ENCODE assay signal across 11 cellular contexts in the genomic region with DNA sequence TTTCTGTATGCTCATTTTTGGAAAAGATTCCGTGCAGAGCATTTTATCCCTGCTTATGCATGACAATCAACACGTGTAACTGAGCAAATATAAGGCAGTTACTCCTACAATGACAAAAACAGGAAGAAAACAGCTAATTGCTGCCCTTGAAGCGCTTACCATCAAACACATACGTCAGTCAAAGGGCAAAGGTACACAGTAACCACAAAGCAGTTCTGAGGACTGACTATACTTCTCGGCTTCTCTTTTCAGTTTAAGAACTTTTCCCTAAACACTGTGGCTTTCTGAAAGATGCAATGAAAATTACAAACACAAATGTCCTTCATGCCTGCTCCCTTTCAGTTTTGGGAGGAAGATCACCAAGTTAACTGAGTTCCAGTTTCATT.
DNase-seq lines count a peak whose midpoint lies in the region; ATAC-seq and TF ChIP-seq lines count a peak whose summit lies in the region.
"Had no signal": no experiment of that assay in that cellular context is flagged by ENCODE, and none has a peak within 500 bp of the region (broad histone marks: within the 10 kb centered on the region; RNA-seq: fewer than 3 reads in every experiment).

No MANE protein-coding gene starts in this region.

- no peaks in the 10 kb centered on the region for H3K27me3 ChIP-seq in CD4-positive, alpha-beta T cell (ENCODE audit: control insufficient read depth, insufficient read depth, low read length)
- no peaks in the 10 kb centered on the region for H3K27me3 ChIP-seq in uterus
- H3K27me3 ChIP-seq: BLaER1 treated with 17β-estradiol and CSF1 and Interleukin-3, amounts not matched to agents 10 nM and 100 nM had no signal

- peaks cover 100% of the 10 kb centered on the region for H3K36me3 Mint-ChIP-seq in CD4-positive, alpha-beta T cell (ENCODE audit: low read depth)
- H3K36me3 Mint-ChIP-seq in HFFc6 (ENCODE audit: low read depth) (peaks cover 32% of the 10 kb centered on the region), brain (peaks cover 36% of the 10 kb centered on the region), nephron progenitor cell (ENCODE audit: low read depth) (peaks cover 82% of the 10 kb centered on the region)

- H3K4me3 Mint-ChIP-seq in CD4-positive, alpha-beta T cell = peak overlapping the region; percentile 26
- no peak overlapping the region for H3K4me3 Mint-ChIP-seq in HFFc6
- H3K4me3 Mint-ChIP-seq in brain = no peak overlapping the region
- H3K4me3 Mint-ChIP-seq in nephron progenitor cell = no peak overlapping the region

- peak overlapping the region; percentile 24 for H3K27ac ChIP-seq in CD4-positive, alpha-beta T cell (ENCODE audit: low read depth, low read length)
- H3K27ac ChIP-seq in uterus = peak overlapping the region in 1 of 2 donors; percentile 99

- CTCF ChIA-PET in CD4-positive, alpha-beta T cell (lab: Charles Lee) = interaction anchor here (0.9 kb wide), 1 partner anchor 13 kb away, joined by 4 read pairs; no protein-coding TSS in a partner anchor

- no peak overlapping the region for H3K4me3 ChIP-seq in uterus
- H3K4me3 ChIP-seq: BLaER1 treated with 17β-estradiol and CSF1 and Interleukin-3, amounts not matched to agents 10 nM and 100 nM; PC-9 had no signal

- H3K9me3 Mint-ChIP-seq in CD4-positive, alpha-beta T cell = no peaks in the 10 kb centered on the region
- H3K9me3 Mint-ChIP-seq in HFFc6 (no peaks in the 10 kb centered on the region), brain (peaks cover 0 to 2% (median 0%) of the 10 kb centered on the region in 5 experiments), nephron progenitor cell (no peaks in the 10 kb centered on the region)

- no peaks in the 10 kb centered on the region for H3K27me3 Mint-ChIP-seq in CD4-positive, alpha-beta T cell
- no peaks in the 10 kb centered on the region; the same call in 1 of the 2 replicates for H3K27me3 Mint-ChIP-seq in HFFc6 (ENCODE audit: insufficient read depth)
- H3K27me3 Mint-ChIP-seq in brain = peaks cover 4% of the 10 kb centered on the region
- H3K27me3 Mint-ChIP-seq in nephron progenitor cell (ENCODE audit: low read depth, poor library complexity) = peaks cover 4% of the 10 kb centered on the region

- TF ChIP-seq POLR2A in uterus (IDR thresholded peaks at IDR 0.05) = no peak

- DNase-seq in CD4-positive, alpha-beta T cell = no peak
- no peak for DNase-seq in HFFc6
- no peak for DNase-seq in nephron progenitor cell
- no peak for DNase-seq in uterus
- no peak for DNase-seq in epidermal melanocyte (ENCODE audit: insufficient read length, low spot score)
- DNase-seq: NCI-H2029 treated with DMSO at 0.1 percent for 48 hours, PC-9 had no signal

- H3K4me1 ChIP-seq in uterus = no peaks in the 10 kb centered on the region

- no peaks in the 10 kb centered on the region for H3K9me3 ChIP-seq in CD4-positive, alpha-beta T cell (ENCODE audit: control insufficient read depth, low read length)
- H3K9me3 ChIP-seq in uterus = no peaks in the 10 kb centered on the region

- TF ChIP-seq CTCF in CD4-positive, alpha-beta T cell (IDR thresholded peaks at IDR 0.05) = no peak
- TF ChIP-seq CTCF in HFFc6 (IDR thresholded peaks at IDR 0.05) (no peak), brain (conservative IDR thresholded peaks at IDR 0.05) (no peak), nephron progenitor cell (IDR thresholded peaks at IDR 0.05) (no peak), uterus (IDR thresholded peaks at IDR 0.05) (no peak)

- POLR2A ChIA-PET in CD4-positive, alpha-beta T cell (lab: Charles Lee) = no interaction called here

- H3K36me3 ChIP-seq in uterus = no peaks in the 10 kb centered on the region

- peak; percentile 78 for ATAC-seq in CD4-positive, alpha-beta T cell (ENCODE audit: poor library complexity)
- ATAC-seq in GM21737 (IDR thresholded peaks at IDR 0.05; ENCODE audit: unreplicated experiment) (no peak), HG02852 (IDR thresholded peaks at IDR 0.05; ENCODE audit: unreplicated experiment) (no peak)

- peak overlapping the region; percentile 91 for H3K27ac Mint-ChIP-seq in CD4-positive, alpha-beta T cell
- H3K27ac Mint-ChIP-seq in HFFc6 = peak overlapping the region; percentile 100; the same call in 1 of the 2 replicates
- H3K27ac Mint-ChIP-seq in brain = peak overlapping the region in 3 of 5 experiments; percentile 23 to 97 (median 97)
- H3K27ac Mint-ChIP-seq in nephron progenitor cell = peak overlapping the region; percentile 22

- H3K4me1 Mint-ChIP-seq in CD4-positive, alpha-beta T cell (ENCODE audit: low read depth) = peaks cover 73% of the 10 kb centered on the region
- H3K4me1 Mint-ChIP-seq in HFFc6 (ENCODE audit: low read depth) = peaks cover 63% of the 10 kb centered on the region
- peaks cover 65% of the 10 kb centered on the region for H3K4me1 Mint-ChIP-seq in brain
- peaks cover 61% of the 10 kb centered on the region for H3K4me1 Mint-ChIP-seq in nephron progenitor cell

- intact Hi-C loops in CD4-positive, alpha-beta T cell (cut with DNase I, micrococcal nuclease) = no loop called here
- intact Hi-C loops in uterus (cut with DNase I; ENCODE audit: low total_unique reads) = no loop called here

Comparison
In these comparisons a context has a peak if more than half of its experiments do, and no peak if none do; other contexts are left out.
1. H3K27ac Mint-ChIP-seq: peak in every context shown above with its lines; median percentile 100 in HFFc6; 97 in brain; 91 in CD4-positive, alpha-beta T cell; 22 in nephron progenitor cell.